In the genomic region with DNA sequence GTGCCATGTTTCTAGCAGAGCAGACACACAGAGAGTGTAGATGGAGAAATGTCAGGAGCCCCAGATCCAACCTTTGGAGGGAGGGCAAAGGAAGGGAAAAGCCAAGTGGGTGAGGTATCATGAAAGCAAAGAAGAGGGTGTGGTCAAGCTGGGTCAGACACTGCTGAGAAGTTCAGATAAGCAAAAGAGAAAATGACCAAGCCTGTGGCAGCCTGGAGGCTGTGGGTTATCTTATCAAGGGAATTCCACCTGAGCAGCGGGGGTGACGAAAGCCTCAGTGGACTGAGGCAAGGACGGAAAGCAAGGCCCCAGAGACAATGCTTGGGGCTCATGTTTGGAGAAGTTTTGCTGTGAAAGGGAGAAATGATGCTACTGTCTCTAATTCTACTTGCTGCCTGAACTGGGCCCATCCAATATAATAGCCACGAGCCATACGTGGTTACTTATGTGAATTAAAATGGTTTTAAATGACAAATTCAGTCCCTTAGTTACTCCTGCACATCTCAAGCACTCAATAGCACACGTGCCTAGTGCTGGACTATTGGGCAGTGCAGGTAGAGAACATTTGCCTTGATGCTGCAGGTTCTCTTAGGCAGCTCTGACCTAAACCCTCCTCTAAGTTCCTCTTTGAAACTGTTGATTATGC, we compare ENCODE assay signal across 1 cellular context.
TF ChIP-seq lines count a peak whose summit lies in the region.

No MANE protein-coding gene starts in this region.

TF ChIP-seq in K562, 482 proteins besides CTCF, POLR2A, EP300 and RAD21 (continued from another document and continues in another):
- no peak for TF ChIP-seq ZBTB34 (CRISPR knock-in tag; IDR thresholded peaks at IDR 0.05)
- TF ChIP-seq, protein P1, sequence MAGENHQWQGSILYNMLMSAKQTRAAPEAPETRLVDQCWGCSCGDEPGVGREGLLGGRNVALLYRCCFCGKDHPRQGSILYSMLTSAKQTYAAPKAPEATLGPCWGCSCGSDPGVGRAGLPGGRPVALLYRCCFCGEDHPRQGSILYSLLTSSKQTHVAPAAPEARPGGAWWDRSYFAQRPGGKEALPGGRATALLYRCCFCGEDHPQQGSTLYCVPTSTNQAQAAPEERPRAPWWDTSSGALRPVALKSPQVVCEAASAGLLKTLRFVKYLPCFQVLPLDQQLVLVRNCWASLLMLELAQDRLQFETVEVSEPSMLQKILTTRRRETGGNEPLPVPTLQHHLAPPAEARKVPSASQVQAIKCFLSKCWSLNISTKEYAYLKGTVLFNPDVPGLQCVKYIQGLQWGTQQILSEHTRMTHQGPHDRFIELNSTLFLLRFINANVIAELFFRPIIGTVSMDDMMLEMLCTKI (IDR thresholded peaks at IDR 0.05; ENCODE audit: partially characterized antibody), result no peak
- no peak; the same call in 1 of the 2 replicates for TF ChIP-seq KAT7 (CRISPR knock-in tag; IDR thresholded peaks at IDR 0.05; ENCODE audit: borderline replicate concordance)
- TF ChIP-seq, protein P2, sequence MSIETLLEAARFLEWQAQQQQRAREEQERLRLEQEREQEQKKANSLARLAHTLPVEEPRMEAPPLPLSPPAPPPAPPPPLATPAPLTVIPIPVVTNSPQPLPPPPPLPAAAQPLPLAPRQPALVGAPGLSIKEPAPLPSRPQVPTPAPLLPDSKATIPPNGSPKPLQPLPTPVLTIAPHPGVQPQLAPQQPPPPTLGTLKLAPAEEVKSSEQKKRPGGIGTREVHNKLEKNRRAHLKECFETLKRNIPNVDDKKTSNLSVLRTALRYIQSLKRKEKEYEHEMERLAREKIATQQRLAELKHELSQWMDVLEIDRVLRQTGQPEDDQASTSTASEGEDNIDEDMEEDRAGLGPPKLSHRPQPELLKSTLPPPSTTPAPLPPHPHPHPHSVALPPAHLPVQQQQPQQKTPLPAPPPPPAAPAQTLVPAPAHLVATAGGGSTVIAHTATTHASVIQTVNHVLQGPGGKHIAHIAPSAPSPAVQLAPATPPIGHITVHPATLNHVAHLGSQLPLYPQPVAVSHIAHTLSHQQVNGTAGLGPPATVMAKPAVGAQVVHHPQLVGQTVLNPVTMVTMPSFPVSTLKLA (conservative IDR thresholded peaks at IDR 0.05), result peak; percentile 28 to 78; a peak in 2 of 4 replicates
- TF ChIP-seq GATAD2A (IDR thresholded peaks at IDR 0.05), result peak; percentile 96
- peak; percentile 100 for TF ChIP-seq SMARCC2 (IDR thresholded peaks at IDR 0.05; ENCODE audit: low read depth)
- no peak for TF ChIP-seq GTF2A2 (tag; IDR thresholded peaks at IDR 0.05)
- no peak for TF ChIP-seq ZBTB26 (CRISPR knock-in tag; IDR thresholded peaks at IDR 0.05)
- TF ChIP-seq FUS (optimal IDR thresholded peaks at IDR 0.05; ENCODE audit: low read depth, low read length), result no peak
- TF ChIP-seq, protein P3, sequence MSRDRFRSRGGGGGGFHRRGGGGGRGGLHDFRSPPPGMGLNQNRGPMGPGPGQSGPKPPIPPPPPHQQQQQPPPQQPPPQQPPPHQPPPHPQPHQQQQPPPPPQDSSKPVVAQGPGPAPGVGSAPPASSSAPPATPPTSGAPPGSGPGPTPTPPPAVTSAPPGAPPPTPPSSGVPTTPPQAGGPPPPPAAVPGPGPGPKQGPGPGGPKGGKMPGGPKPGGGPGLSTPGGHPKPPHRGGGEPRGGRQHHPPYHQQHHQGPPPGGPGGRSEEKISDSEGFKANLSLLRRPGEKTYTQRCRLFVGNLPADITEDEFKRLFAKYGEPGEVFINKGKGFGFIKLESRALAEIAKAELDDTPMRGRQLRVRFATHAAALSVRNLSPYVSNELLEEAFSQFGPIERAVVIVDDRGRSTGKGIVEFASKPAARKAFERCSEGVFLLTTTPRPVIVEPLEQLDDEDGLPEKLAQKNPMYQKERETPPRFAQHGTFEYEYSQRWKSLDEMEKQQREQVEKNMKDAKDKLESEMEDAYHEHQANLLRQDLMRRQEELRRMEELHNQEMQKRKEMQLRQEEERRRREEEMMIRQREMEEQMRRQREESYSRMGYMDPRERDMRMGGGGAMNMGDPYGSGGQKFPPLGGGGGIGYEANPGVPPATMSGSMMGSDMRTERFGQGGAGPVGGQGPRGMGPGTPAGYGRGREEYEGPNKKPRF (IDR thresholded peaks at IDR 0.05; ENCODE audit: low read depth, low read length), result no peak
- no peak for TF ChIP-seq GTF2B (IDR thresholded peaks at IDR 0.05; ENCODE audit: extremely low read depth, insufficient read length)
- TF ChIP-seq RFX5 (IDR thresholded peaks at IDR 0.05; ENCODE audit: low read depth, low read length), result no peak
- TF ChIP-seq ZNF584 (CRISPR knock-in tag; IDR thresholded peaks at IDR 0.05; ENCODE audit: low read depth), result peak; percentile 91; the same call in 1 of the 2 replicates
- TF ChIP-seq ZBTB7A (IDR thresholded peaks at IDR 0.05; ENCODE audit: borderline replicate concordance, control insufficient read depth, low read depth, low read length), result peak; percentile 21; the same call in 1 of the 2 replicates
- TF ChIP-seq ZNF354B (CRISPR knock-in tag; IDR thresholded peaks at IDR 0.05), result 0 out of 2 replicates have a peak, but pooled peaks have one; percentile 2
- TF ChIP-seq FOXK1 (CRISPR knock-in tag; IDR thresholded peaks at IDR 0.05; ENCODE audit: borderline replicate concordance), result no peak
- no peak for TF ChIP-seq BDP1 (IDR thresholded peaks at IDR 0.05; ENCODE audit: insufficient read depth, insufficient read length)
- no peak for TF ChIP-seq ZNF282 (CRISPR knock-in tag; IDR thresholded peaks at IDR 0.05)
- no peak for TF ChIP-seq PCBP1 (IDR thresholded peaks at IDR 0.05; ENCODE audit: low read depth, low read length, poor library complexity, severe bottlenecking)
- no peak; the same call in 1 of the 2 replicates for TF ChIP-seq ZNF134 (CRISPR knock-in tag; conservative IDR thresholded peaks at IDR 0.05)
- TF ChIP-seq MTF1 (CRISPR knock-in tag; IDR thresholded peaks at IDR 0.05; ENCODE audit: borderline replicate concordance), result no peak
- TF ChIP-seq SAP30 (IDR thresholded peaks at IDR 0.05; ENCODE audit: borderline replicate concordance, insufficient read depth, low read depth, low read length, poor library complexity, severe bottlenecking), result peak; percentile 12
- TF ChIP-seq ZNF224 (CRISPR knock-in tag; IDR thresholded peaks at IDR 0.05), result no peak
- TF ChIP-seq EWSR1 (IDR thresholded peaks at IDR 0.05; ENCODE audit: borderline replicate concordance, low read depth, partially characterized antibody), result no peak
- no peak for TF ChIP-seq HNRNPK (IDR thresholded peaks at IDR 0.05; ENCODE audit: low read depth, low read length, poor library complexity, severe bottlenecking)
- TF ChIP-seq ZNF347 (CRISPR knock-in tag; IDR thresholded peaks at IDR 0.05; ENCODE audit: low read depth), result no peak
- peak; percentile 97 for TF ChIP-seq HLTF (IDR thresholded peaks at IDR 0.05)
- TF ChIP-seq ZNF175 (CRISPR knock-in tag; IDR thresholded peaks at IDR 0.05; ENCODE audit: low read depth), result peak; percentile 67
- peak; percentile 88 for TF ChIP-seq KHSRP (IDR thresholded peaks at IDR 0.05)
- TF ChIP-seq MCM7 (IDR thresholded peaks at IDR 0.05), result no peak
- peak; percentile 79; the same call in 1 of the 2 replicates for TF ChIP-seq SMAD3 (CRISPR knock-in tag; conservative IDR thresholded peaks at IDR 0.05)
- no peak for TF ChIP-seq ZNF217 (CRISPR knock-in tag; IDR thresholded peaks at IDR 0.05)
- TF ChIP-seq SETDB1 (IDR thresholded peaks at IDR 0.05; ENCODE audit: low read length), result no peak
- peak; percentile 36; the same call in 1 of the 2 replicates for TF ChIP-seq ZNF239 (CRISPR knock-in tag; IDR thresholded peaks at IDR 0.05)
- no peak for TF ChIP-seq SIRT6 (IDR thresholded peaks at IDR 0.05; ENCODE audit: low read depth, low read length)
- TF ChIP-seq ZNF592 (IDR thresholded peaks at IDR 0.05), result peak; percentile 97
- TF ChIP-seq ETV6 (IDR thresholded peaks at IDR 0.05; ENCODE audit: borderline replicate concordance in 1 of 2, low read depth in 2 of 2, low read length in 1 of 2), result peak in 1 of 2 experiments; percentile 18; a peak in 1 of 4 replicates
- TF ChIP-seq ETV6 (CRISPR knock-in tag; IDR thresholded peaks at IDR 0.05; ENCODE audit: borderline replicate concordance), result no peak
- 0 out of 2 replicates have a peak, but pooled peaks have one; percentile 16 for TF ChIP-seq E2F5 (CRISPR knock-in tag; IDR thresholded peaks at IDR 0.05)
- TF ChIP-seq IRF2 (CRISPR knock-in tag; IDR thresholded peaks at IDR 0.05), result no peak
- no peak for TF ChIP-seq SNRNP70 (optimal IDR thresholded peaks at IDR 0.05; ENCODE audit: low read depth, low read length)
- no peak for TF ChIP-seq GTF2F1 (IDR thresholded peaks at IDR 0.05; ENCODE audit: low read depth, low read length)
- TF ChIP-seq KAT2B (IDR thresholded peaks at IDR 0.05; ENCODE audit: low read depth, low read length), result no peak
- TF ChIP-seq NR2F6 (CRISPR knock-in tag; IDR thresholded peaks at IDR 0.05), result no peak
- TF ChIP-seq RBM34 (IDR thresholded peaks at IDR 0.05; ENCODE audit: borderline replicate concordance, insufficient read depth, low read length), result no peak
- TF ChIP-seq E2F8 (IDR thresholded peaks at IDR 0.05; ENCODE audit: low read depth, partially characterized antibody), result no peak
- peak; percentile 69 for TF ChIP-seq PYGO2 (tag; IDR thresholded peaks at IDR 0.05)
- peak; percentile 83 for TF ChIP-seq CREB1 (IDR thresholded peaks at IDR 0.05)
- TF ChIP-seq CREB1 (CRISPR knock-in tag; IDR thresholded peaks at IDR 0.05), result peak; percentile 52; the same call in 1 of the 2 replicates
